In the genomic region with DNA sequence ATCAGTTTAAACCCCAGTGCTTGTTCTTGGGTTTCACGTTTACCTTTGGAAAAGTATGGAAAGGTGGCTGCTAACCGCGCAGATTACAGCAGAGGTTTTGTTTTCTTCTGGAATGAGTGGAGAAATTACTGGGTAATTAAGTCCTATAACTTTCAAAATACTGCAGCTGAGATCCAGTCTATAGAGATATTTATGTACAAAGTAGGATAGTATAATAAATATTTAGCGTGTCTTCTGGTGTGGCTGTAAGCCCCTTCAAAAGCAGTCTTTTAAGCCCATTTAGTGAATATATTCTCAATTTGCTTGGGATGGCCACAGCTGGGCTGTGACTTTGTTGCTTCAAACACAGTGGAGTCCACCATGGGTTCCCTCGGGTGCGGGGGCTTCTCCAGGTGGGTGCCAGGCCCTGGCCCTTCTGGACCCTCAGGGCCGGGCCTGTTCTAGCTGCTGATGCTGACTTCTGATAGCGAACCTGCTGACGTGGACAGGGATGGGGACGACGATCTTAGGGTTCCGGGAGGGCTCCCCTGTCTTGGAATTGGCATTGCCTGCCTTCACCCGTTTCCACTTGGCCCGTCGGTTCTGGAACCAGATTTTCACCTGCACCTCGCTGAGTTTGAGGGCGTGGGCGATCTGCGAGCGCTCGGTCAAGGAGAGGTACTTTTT, we compare ENCODE assay signal across 20 cellular contexts. TPM values are rescaled to one million over a fixed set of nuclear protein-coding genes. Genes with fewer than 3 reads are reported as not detected.
DNase-seq lines count a peak whose midpoint lies in the region; ATAC-seq, FAIRE-seq and TF ChIP-seq lines count a peak whose summit lies in the region.
"Had no signal": no experiment of that assay in that cellular context is flagged by ENCODE, and none has a peak within 500 bp of the region (broad histone marks: within the 10 kb centered on the region; RNA-seq: fewer than 3 reads in every experiment).

No MANE protein-coding gene starts in this region.

- H3K4me3 Mint-ChIP-seq in chondrocyte (ENCODE audit: unreplicated experiment), result peak overlapping the region; percentile 80
- peak overlapping the region; percentile 60 for H3K4me3 Mint-ChIP-seq in mesothelial cell of epicardium
- peak overlapping the region; percentile 85 for H3K4me3 Mint-ChIP-seq in type B pancreatic cell

- TF ChIP-seq POLR2A in HepG2 (IDR thresholded peaks at IDR 0.05; ENCODE audit: insufficient read depth in 1 of 2, low read depth in 2 of 2, low read length in 2 of 2), result no peak
- TF ChIP-seq POLR2A in right lobe of liver (IDR thresholded peaks at IDR 0.05), result no peak

- H3K9ac ChIP-seq in HepG2 (ENCODE audit: insufficient read depth, low read depth, low read length), result no peak overlapping the region

- H3K9me3 ChIP-seq in HepG2 (ENCODE audit: low read length) (no peaks in the 10 kb centered on the region), right lobe of liver (no peaks in the 10 kb centered on the region)
- H3K9me3 ChIP-seq: heart left ventricle, MG63 had no signal

- POLR2A ChIA-PET in HepG2 (lab: Yijun Ruan, JAX), result no interaction called here

- in situ Hi-C loops in HepG2 (cut with HindIII; ENCODE audit: extremely low pct_ligation_motif_present, low pct_unique_long_range_greater_than_20kb), result no loop called here

- TF ChIP-seq EP300 in HepG2 (IDR thresholded peaks at IDR 0.05; ENCODE audit: low read depth in 2 of 2, low read length in 2 of 2) (no peak), HepG2 (CRISPR knock-in tag; IDR thresholded peaks at IDR 0.05; ENCODE audit: borderline replicate concordance) (no peak)

- H3K9me3 Mint-ChIP-seq in chondrocyte (ENCODE audit: low read depth), result no peaks in the 10 kb centered on the region
- H3K9me3 Mint-ChIP-seq in mesothelial cell of epicardium, result no peaks in the 10 kb centered on the region
- no peaks in the 10 kb centered on the region for H3K9me3 Mint-ChIP-seq in type B pancreatic cell

- H3K27me3 Mint-ChIP-seq in chondrocyte (ENCODE audit: low read depth) (peaks cover 7% of the 10 kb centered on the region), mesothelial cell of epicardium (ENCODE audit: low read depth) (peaks cover 85% of the 10 kb centered on the region), type B pancreatic cell (peaks cover 74% of the 10 kb centered on the region)

- CTCF ChIA-PET in HepG2 (lab: Yijun Ruan, JAX; ENCODE audit: low intra/inter-chr PET ratio, low total read pairs), result no interaction called here

- no peak for FAIRE-seq in HepG2 (lab: Jason Lieb, UNC)
- FAIRE-seq: RCC 7860 had no signal

- no TSS peak for BruUV-seq in HepG2 (replicated peaks; lab: Mats Ljungman, UMichigan)

- DNase-seq in HepG2 (ENCODE audit: low spot score) (no peak), right lobe of liver (no peak), chondrocyte (ENCODE audit: low spot score) (no peak), mesothelial cell of epicardium (ENCODE audit: low spot score in 2 of 2, unreplicated experiment in 2 of 2) (no peak), type B pancreatic cell (ENCODE audit: extremely low spot score, unreplicated experiment) (no peak), HuH-7.5 (ENCODE audit: low spot score) (no peak), left cardiac atrium (no peak)
- DNase-seq: activated CD4-positive, CD25-positive, alpha-beta regulatory T cell treated with anti-CD3 and anti-CD28 coated beads, Interleukin-2, amount 50 U/mL, for 72 hours; activated naive CD4-positive, alpha-beta T cell treated with anti-CD3 and anti-CD28 coated beads, Interleukin-2, amount 50 U/mL, for 16 hours; central memory CD4-positive, alpha-beta T cell; GDM1; heart left ventricle; MG63; NCI-H2029; NCI-H69; stimulated activated CD4-positive, alpha-beta T cell treated with anti-CD3 and anti-CD28 coated beads, Interleukin-4, amount 100 ng/mL, for 1 hour; trophoblast cell had no signal

- H2AFZ ChIP-seq in HepG2 (ENCODE audit: low read length), result no peak overlapping the region

- ATAC-seq in HepG2 (no peak), right lobe of liver (no peak), HG02852 (IDR thresholded peaks at IDR 0.05; ENCODE audit: unreplicated experiment) (no peak), left cardiac atrium (no peak)
- ATAC-seq: heart left ventricle had no signal

- no peak overlapping the region for H3K27ac ChIP-seq in HepG2 (ENCODE audit: extremely low read length, insufficient read depth, low read length)
- H3K27ac ChIP-seq in right lobe of liver, result no peak overlapping the region
- H3K27ac ChIP-seq: heart left ventricle had no signal

- H3K36me3 ChIP-seq in HepG2 (replicated peaks in 1 of 2; ENCODE audit: control insufficient read depth in 1 of 2, insufficient read depth in 2 of 2, low read length in 2 of 2) (no peaks in the 10 kb centered on the region), right lobe of liver (no peaks in the 10 kb centered on the region)
- H3K36me3 ChIP-seq: heart left ventricle, MG63 had no signal

- peak overlapping the region in 1 of 3 experiments; percentile 36; a peak in 1 of 6 replicates for H3K4me3 ChIP-seq in HepG2 (replicated peaks in 1 of 3; ENCODE audit: insufficient read depth in 1 of 3, low read depth in 2 of 3, low read length in 3 of 3)
- no peak overlapping the region for H3K4me3 ChIP-seq in right lobe of liver

- H3K79me2 ChIP-seq in HepG2 (ENCODE audit: insufficient read depth, low read length), result no peaks in the 10 kb centered on the region

- H3K27ac Mint-ChIP-seq in chondrocyte (ENCODE audit: unreplicated experiment) (peak overlapping the region; percentile 85), mesothelial cell of epicardium (no peak overlapping the region), type B pancreatic cell (peak overlapping the region; percentile 8)

- 51% methylated on average over 14 of the region's 21 CpGs for WGBS in HepG2 (ENCODE audit: low lambda C conversion rate)
- 17% methylated on average over 13 of the region's 21 CpGs for WGBS in right lobe of liver (ENCODE audit: insufficient coverage, low coverage, low lambda C conversion rate, missing lambda C conversion rate)

- intact Hi-C loops in HepG2 (cut with micrococcal nuclease; ENCODE audit: unreplicated experiment), result no loop called here
- intact Hi-C loops in right lobe of liver (cut with DNase I), result no loop called here
- intact Hi-C loops in left cardiac atrium (cut with DNase I), result no loop called here

- no peak for TF ChIP-seq RAD21 in HepG2 (CRISPR knock-in tag; IDR thresholded peaks at IDR 0.05)

- H4K20me1 ChIP-seq in HepG2 (ENCODE audit: insufficient read depth, low read length), result peaks cover 16% of the 10 kb centered on the region

- TF ChIP-seq CTCF in HepG2 (CRISPR knock-in tag; IDR thresholded peaks at IDR 0.05) (no peak), right lobe of liver (IDR thresholded peaks at IDR 0.05) (no peak), chondrocyte (IDR thresholded peaks at IDR 0.05) (no peak), mesothelial cell of epicardium (IDR thresholded peaks at IDR 0.05; ENCODE audit: unreplicated experiment) (no peak), type B pancreatic cell (conservative IDR thresholded peaks at IDR 0.05) (no peak)

- H3K4me1 Mint-ChIP-seq in chondrocyte (ENCODE audit: low read depth) (peaks cover 39% of the 10 kb centered on the region), mesothelial cell of epicardium (peaks cover 34% of the 10 kb centered on the region), type B pancreatic cell (ENCODE audit: unreplicated experiment) (peaks cover 13% of the 10 kb centered on the region)

- H3K36me3 Mint-ChIP-seq in chondrocyte (ENCODE audit: low read depth), result peaks cover 2% of the 10 kb centered on the region
- H3K36me3 Mint-ChIP-seq in mesothelial cell of epicardium, result no peaks in the 10 kb centered on the region
- no peaks in the 10 kb centered on the region for H3K36me3 Mint-ChIP-seq in type B pancreatic cell

- H3K27me3 ChIP-seq in HepG2 (ENCODE audit: control insufficient read depth in 1 of 2, insufficient read depth in 2 of 2, low read length in 2 of 2), result peaks cover 26 to 98% of the 10 kb centered on the region in 2 experiments
- H3K27me3 ChIP-seq in right lobe of liver, result peaks cover 22 to 57% of the 10 kb centered on the region in 2 donors

- peak overlapping the region; percentile 84; the same call in 1 of the 2 replicates for H3K4me2 ChIP-seq in HepG2 (ENCODE audit: low read depth, low read length)

- peaks cover 19% of the 10 kb centered on the region for H3K4me1 ChIP-seq in HepG2 (ENCODE audit: insufficient read depth, low read length)
- peaks cover 0 to 38% (median 0%) of the 10 kb centered on the region in 4 donors for H3K4me1 ChIP-seq in right lobe of liver

RNA-seq across cellular contexts. Expression of a gene that starts 2.6 kb away (rescaled TPM):
- not detected in 2 replicates for total RNA-seq in HepG2 (2016; rRNA removed; fragmentation: Illumina TruSeq; extraction: Trizol)
- total RNA-seq in HepG2 (2016; cell fraction: cytosol; rRNA removed; fragmentation: Illumina TruSeq; extraction: Trizol; ENCODE audit: low read depth), result not detected in 2 replicates
- not detected in 2 replicates for total RNA-seq in HepG2 (2016; cell fraction: insoluble cytoplasmic fraction; rRNA removed; fragmentation: Illumina TruSeq; extraction: Trizol)
- not detected in 2 replicates for total RNA-seq in HepG2 (2016; cell fraction: membrane; rRNA removed; fragmentation: Illumina TruSeq; extraction: Trizol)
- total RNA-seq in HepG2 (2016; cell fraction: nucleus; rRNA removed; fragmentation: Illumina TruSeq; extraction: Trizol), result not detected in 2 replicates
- not detected in 2 replicates for polyA plus RNA-seq in HepG2 (2011; rRNA removed)
- 0.08 TPM in 1 of 2 replicates, not detected in the other for polyA plus RNA-seq in HepG2 (2011; cell fraction: cytosol; rRNA removed)
- not detected in 2 replicates for polyA plus RNA-seq in HepG2 (2011; cell fraction: nucleus; rRNA removed)
- polyA plus RNA-seq in HepG2 (2012), result not detected in 2 replicates
- polyA plus RNA-seq in HepG2 (2016; cell fraction: cytosol; fragmentation: Illumina TruSeq; extraction: Trizol; ENCODE audit: low read depth), result not detected in 2 replicates
- not detected in 2 replicates for polyA plus RNA-seq in HepG2 (2016; cell fraction: insoluble cytoplasmic fraction; fragmentation: Illumina TruSeq; extraction: Trizol; ENCODE audit: low read depth)
- polyA plus RNA-seq in HepG2 (2016; cell fraction: membrane; fragmentation: Illumina TruSeq; extraction: Trizol; ENCODE audit: low read depth), result not detected in 2 replicates
- polyA plus RNA-seq in HepG2 (2016; cell fraction: nucleus; fragmentation: Illumina TruSeq; extraction: Trizol; ENCODE audit: insufficient read depth, low read depth), result not detected in 2 replicates
- 0.47 TPM in 1 of 2 replicates, not detected in the other for polyA minus RNA-seq in HepG2 (2011; rRNA and poly(A)+ RNA removed; ENCODE audit: low replicate concordance)
- not detected in 2 replicates for polyA minus RNA-seq in HepG2 (2011; cell fraction: cytosol; rRNA and poly(A)+ RNA removed)
- polyA minus RNA-seq in HepG2 (2011; cell fraction: nucleus; rRNA and poly(A)+ RNA removed), result not detected in 2 replicates
- total RNA-seq in right lobe of liver, result not detected
- total RNA-seq in chondrocyte, result 12.5 to 17.8 TPM (median 16.7 TPM) in 3 replicates
- total RNA-seq in mesothelial cell of epicardium, result 0.40 to 1.1 TPM (median 0.79 TPM) in 3 replicates
- 0.50 and 2.1 TPM in 2 replicates for total RNA-seq in type B pancreatic cell (ENCODE audit: low replicate concordance)
- not detected for total RNA-seq in left cardiac atrium
- total RNA-seq: renal cortical epithelial cell had no signal
